In the genomic region with DNA sequence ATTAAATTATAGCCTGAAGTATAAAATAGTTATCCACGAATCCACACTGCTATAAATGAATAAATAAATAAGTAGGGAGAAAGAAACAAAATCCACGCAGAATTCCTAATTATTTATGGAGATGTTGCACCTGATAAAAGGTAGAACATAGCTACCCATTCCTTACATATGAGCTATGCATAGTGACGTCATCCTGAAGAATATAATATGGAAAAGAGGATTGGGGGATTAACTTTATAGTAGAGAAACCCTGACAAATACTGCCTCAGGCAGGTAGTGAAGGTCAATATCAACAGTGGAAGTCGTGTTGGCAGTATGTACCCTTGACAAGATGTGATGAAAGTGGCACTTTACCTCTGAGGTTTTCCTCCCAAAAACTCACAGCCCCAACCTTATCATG, we compare ENCODE assay signal across 27 cellular contexts.
"Had no signal": no experiment of that assay in that cellular context is flagged by ENCODE, and none has a peak within 500 bp of the region (broad histone marks: within the 10 kb centered on the region; RNA-seq: fewer than 3 reads in every experiment).

No MANE protein-coding gene starts in this region.

- H3K4me3 ChIP-seq: stomach, suprapubic skin, testis, thoracic aorta, thyroid gland, tibial artery, tibial nerve, transverse colon, upper lobe of left lung, upper lobe of right lung, uterus, vagina had no signal

- DNase-seq: stimulated activated CD4-positive, alpha-beta T cell treated with anti-CD3 and anti-CD28 coated beads, Interleukin-2, amount 100 ng/mL, for 48 hours; stimulated activated CD4-positive, alpha-beta T cell treated with anti-CD3 and anti-CD28 coated beads, Interleukin-4, amount 100 ng/mL, for 1 hour; stimulated activated CD4-positive, alpha-beta T cell treated with anti-CD3 and anti-CD28 coated beads, Interleukin-4, amount 100 ng/mL, for 24 hours; stimulated activated CD4-positive, alpha-beta T cell treated with anti-CD3 and anti-CD28 coated beads, Interleukin-4, amount 100 ng/mL, for 4 hours; stimulated activated CD8-positive, alpha-beta memory T cell treated with anti-CD3 and anti-CD28 coated beads, Interleukin-4, amount 100 ng/mL, for 48 hours; stimulated activated naive B cell treated with anti-CD40 and anti-IgM and Interleukin-4, amounts not matched to agents 10 μg/mL and 1 μg/mL and 100 μg/mL, for 72 hours; stimulated activated naive CD4-positive, alpha-beta T cell; stimulated activated naive CD4-positive, alpha-beta T cell treated with Interleukin-2 at 50 U/mL for 16 hours; stimulated activated naive CD8-positive, alpha-beta T cell treated with anti-CD3 and anti-CD28 coated beads, Interleukin-15, amount 100 ng/mL, for 72 hours; stimulated activated naive CD8-positive, alpha-beta T cell treated with anti-CD3 and anti-CD28 coated beads, Interleukin-15, Interleukin-2, amounts not matched to agents 100 U/mL and 50 U/mL, for 24 hours; stomach; substantia nigra; testis; thyroid gland; tibial artery; transverse colon; trophoblast cell; upper lobe of left lung; upper lobe of right lung; uterus had no signal

- FAIRE-seq: urothelium cell line had no signal

- ATAC-seq: stimulated activated effector memory CD8-positive, alpha-beta T cell treated with anti-CD3 and anti-CD28 coated beads, Interleukin-12 subunit alpha, Interleukin-12 subunit beta, amount 100 ng/mL, for 72 hours; stimulated activated memory B cell treated with anti-CD40 and anti-IgM and Interleukin-4, amounts not matched to agents 10 μg/mL and 1 μg/mL and 100 μg/mL, for 72 hours; stimulated activated naive B cell treated with anti-CD40 and anti-IgM and Interleukin-4, amounts not matched to agents 10 μg/mL and 1 μg/mL and 100 μg/mL, for 72 hours; stimulated activated naive CD8-positive, alpha-beta T cell treated with anti-CD3 and anti-CD28 coated beads, Interleukin-15, amount 100 ng/mL, for 72 hours; stimulated activated naive CD8-positive, alpha-beta T cell treated with anti-CD3 and anti-CD28 coated beads, Interleukin-15, Interleukin-2, amounts not matched to agents 100 U/mL and 50 U/mL, for 24 hours; upper lobe of right lung had no signal

- H3K27me3 ChIP-seq: stomach, suprapubic skin, testis, thyroid gland, tibial artery, tibial nerve, transverse colon, upper lobe of left lung, upper lobe of right lung, uterus, vagina had no signal

- H3K36me3 ChIP-seq: stomach, suprapubic skin, thoracic aorta, thyroid gland, tibial artery, tibial nerve, transverse colon, upper lobe of left lung, upper lobe of right lung, uterus, vagina had no signal

- H3K9me3 ChIP-seq: testis, thoracic aorta, thyroid gland, transverse colon, upper lobe of left lung, vagina had no signal

- H3K27ac ChIP-seq: stomach, suprapubic skin, testis, thoracic aorta, thyroid gland, tibial artery, tibial nerve, transverse colon, upper lobe of left lung, upper lobe of right lung, uterus, vagina had no signal

- H3K4me1 ChIP-seq: stomach, suprapubic skin, testis, thyroid gland, tibial artery, tibial nerve, transverse colon, upper lobe of left lung, upper lobe of right lung, uterus, vagina had no signal
